1 cellular context compared by ENCODE assay signal in genomic region chr16:12261739-12262453, GRCh38.
TF ChIP-seq lines count a peak whose summit lies in the region.
"Not testable (repeated sequence)": the region's sequence is repeated elsewhere in the genome, so short reads cannot be mapped to it uniquely, and the experiment has no call there.

No MANE protein-coding gene starts in this region.

TF ChIP-seq in HepG2, 621 proteins besides CTCF, POLR2A, EP300 and RAD21 (continued from another document):
- TF ChIP-seq, protein P1, sequence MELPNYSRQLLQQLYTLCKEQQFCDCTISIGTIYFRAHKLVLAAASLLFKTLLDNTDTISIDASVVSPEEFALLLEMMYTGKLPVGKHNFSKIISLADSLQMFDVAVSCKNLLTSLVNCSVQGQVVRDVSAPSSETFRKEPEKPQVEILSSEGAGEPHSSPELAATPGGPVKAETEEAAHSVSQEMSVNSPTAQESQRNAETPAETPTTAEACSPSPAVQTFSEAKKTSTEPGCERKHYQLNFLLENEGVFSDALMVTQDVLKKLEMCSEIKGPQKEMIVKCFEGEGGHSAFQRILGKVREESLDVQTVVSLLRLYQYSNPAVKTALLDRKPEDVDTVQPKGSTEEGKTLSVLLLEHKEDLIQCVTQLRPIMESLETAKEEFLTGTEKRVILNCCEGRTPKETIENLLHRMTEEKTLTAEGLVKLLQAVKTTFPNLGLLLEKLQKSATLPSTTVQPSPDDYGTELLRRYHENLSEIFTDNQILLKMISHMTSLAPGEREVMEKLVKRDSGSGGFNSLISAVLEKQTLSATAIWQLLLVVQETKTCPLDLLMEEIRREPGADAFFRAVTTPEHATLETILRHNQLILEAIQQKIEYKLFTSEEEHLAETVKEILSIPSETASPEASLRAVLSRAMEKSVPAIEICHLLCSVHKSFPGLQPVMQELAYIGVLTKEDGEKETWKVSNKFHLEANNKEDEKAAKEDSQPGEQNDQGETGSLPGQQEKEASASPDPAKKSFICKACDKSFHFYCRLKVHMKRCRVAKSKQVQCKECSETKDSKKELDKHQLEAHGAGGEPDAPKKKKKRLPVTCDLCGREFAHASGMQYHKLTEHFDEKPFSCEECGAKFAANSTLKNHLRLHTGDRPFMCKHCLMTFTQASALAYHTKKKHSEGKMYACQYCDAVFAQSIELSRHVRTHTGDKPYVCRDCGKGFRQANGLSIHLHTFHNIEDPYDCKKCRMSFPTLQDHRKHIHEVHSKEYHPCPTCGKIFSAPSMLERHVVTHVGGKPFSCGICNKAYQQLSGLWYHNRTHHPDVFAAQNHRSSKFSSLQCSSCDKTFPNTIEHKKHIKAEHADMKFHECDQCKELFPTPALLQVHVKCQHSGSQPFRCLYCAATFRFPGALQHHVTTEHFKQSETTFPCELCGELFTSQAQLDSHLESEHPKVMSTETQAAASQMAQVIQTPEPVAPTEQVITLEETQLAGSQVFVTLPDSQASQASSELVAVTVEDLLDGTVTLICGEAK (IDR thresholded peaks at IDR 0.05): not testable (repeated sequence)
- TF ChIP-seq, protein P1 (CRISPR knock-in tag; IDR thresholded peaks at IDR 0.05): peak; percentile 34; the same call in 1 of the 2 replicates
- peak; percentile 76; the same call in 1 of the 2 replicates for TF ChIP-seq ZSCAN31 (CRISPR knock-in tag; IDR thresholded peaks at IDR 0.05; ENCODE audit: low read depth)
- peak; percentile 47; the same call in 1 of the 2 replicates for TF ChIP-seq ZNF501 (CRISPR knock-in tag; IDR thresholded peaks at IDR 0.05)
- 0 out of 2 replicates have a peak, but pooled peaks have one; percentile 7 for TF ChIP-seq FOSL2 (CRISPR knock-in tag; IDR thresholded peaks at IDR 0.05)
- 0 out of 2 replicates have a peak, but pooled peaks have one; percentile 46 for TF ChIP-seq ZNF891 (CRISPR knock-in tag; IDR thresholded peaks at IDR 0.05)
- 0 out of 2 replicates have a peak, but pooled peaks have one; percentile 26 for TF ChIP-seq SAFB2 (CRISPR knock-in tag; IDR thresholded peaks at IDR 0.05; ENCODE audit: borderline replicate concordance, low read depth)
- TF ChIP-seq RBAK (CRISPR knock-in tag; IDR thresholded peaks at IDR 0.05): peak; percentile 53; the same call in 1 of the 2 replicates
- 0 out of 2 replicates have a peak, but pooled peaks have one; percentile 62 for TF ChIP-seq REL (CRISPR knock-in tag; conservative IDR thresholded peaks at IDR 0.05)
- 0 out of 2 replicates have a peak, but pooled peaks have one; percentile 1 for TF ChIP-seq YEATS4 (CRISPR knock-in tag; IDR thresholded peaks at IDR 0.05; ENCODE audit: borderline replicate concordance)
- peak; percentile 92 for TF ChIP-seq ZBTB14 (CRISPR knock-in tag; IDR thresholded peaks at IDR 0.05)
- 0 out of 2 replicates have a peak, but pooled peaks have one; percentile 15 for TF ChIP-seq FOXA3 (CRISPR knock-in tag; IDR thresholded peaks at IDR 0.05)
TF ChIP-seq in HepG2: peak in this region for 83; not testable (repeated sequence) for 538.
